10 cellular contexts compared by ENCODE assay signal in the genomic region with DNA sequence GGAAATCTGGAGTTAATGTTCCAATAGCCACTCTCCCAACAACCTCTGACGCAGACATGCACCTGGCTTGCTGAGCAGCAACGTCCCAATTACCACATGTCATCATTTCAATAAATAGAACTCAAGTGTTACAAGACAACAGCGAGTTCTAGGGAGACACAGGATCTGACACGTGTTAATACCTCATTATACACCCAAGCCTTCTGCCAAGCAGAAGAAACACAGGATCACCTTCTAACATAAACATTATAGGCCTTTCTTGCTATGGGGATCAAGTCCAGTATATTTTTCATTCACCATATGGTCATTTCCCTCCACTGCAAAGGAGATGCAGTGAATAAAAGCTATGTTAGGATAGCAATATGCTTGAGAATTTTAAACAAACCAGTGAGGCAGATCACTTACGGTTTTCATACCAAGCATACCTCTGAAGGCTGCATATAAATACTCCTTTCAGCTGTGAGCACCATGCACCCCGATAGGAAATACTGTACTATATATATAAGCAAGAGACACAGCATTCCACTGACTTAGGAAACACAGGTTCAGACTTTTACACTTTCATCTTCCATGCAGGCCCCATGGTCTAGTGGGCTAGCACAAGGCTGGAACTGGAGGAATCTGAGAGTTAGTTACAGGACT.
DNase-seq lines count a peak whose midpoint lies in the region; ATAC-seq and TF ChIP-seq lines count a peak whose summit lies in the region.
"Had no signal": no experiment of that assay in that cellular context is flagged by ENCODE, and none has a peak within 500 bp of the region (broad histone marks: within the 10 kb centered on the region; RNA-seq: fewer than 3 reads in every experiment).

No MANE protein-coding gene starts in this region.

- no peak overlapping the region for H3K27ac ChIP-seq in A673 (ENCODE audit: low read depth, low read length, poor library complexity, severe bottlenecking)

- peak overlapping the region; percentile 20 for H3K27ac Mint-ChIP-seq in HFFc6
- H3K27ac Mint-ChIP-seq: CD4-positive, alpha-beta memory T cell had no signal

- H3K4me3 ChIP-seq in fibroblast of mammary gland (ENCODE audit: control insufficient read depth, low read depth, low read length) (no peak overlapping the region), A673 (ENCODE audit: low read depth, low read length, poor library complexity, severe bottlenecking) (no peak overlapping the region)

- CTCF ChIA-PET in A673 (lab: Charles Lee), result no interaction called here

- POLR2A ChIA-PET in A673 (lab: Charles Lee; ENCODE audit: low non-redundant PET), result no interaction called here

- H3K27me3 Mint-ChIP-seq in HFFc6 (ENCODE audit: insufficient read depth), result no peaks in the 10 kb centered on the region; the same call in 1 of the 2 replicates
- H3K27me3 Mint-ChIP-seq: CD4-positive, alpha-beta memory T cell had no signal

- no peaks in the 10 kb centered on the region for H3K9me3 ChIP-seq in A673 (ENCODE audit: low read depth, low read length, poor library complexity, severe bottlenecking)

- H3K36me3 ChIP-seq in A673 (ENCODE audit: insufficient read depth, low read length, poor library complexity, severe bottlenecking), result no peaks in the 10 kb centered on the region

- H3K4me3 Mint-ChIP-seq in HFFc6, result peak overlapping the region; percentile 3; the same call in 1 of the 2 replicates
- H3K4me3 Mint-ChIP-seq: CD4-positive, alpha-beta memory T cell had no signal

- peaks cover 10% of the 10 kb centered on the region for H3K36me3 Mint-ChIP-seq in HFFc6 (ENCODE audit: low read depth)

- TF ChIP-seq CTCF in HFFc6 (IDR thresholded peaks at IDR 0.05), result no peak
- no peak for TF ChIP-seq CTCF in fibroblast of mammary gland (conservative IDR thresholded peaks at IDR 0.05; ENCODE audit: control insufficient read depth, insufficient read depth, low read depth, low read length)
- no peak for TF ChIP-seq CTCF in A673 (conservative IDR thresholded peaks at IDR 0.05; ENCODE audit: low read depth, low read length)

- DNase-seq in HFFc6 (peak; percentile 10), NCI-H524 treated with DMSO at 0.1 percent for 48 hours (lab: John Stamatoyannopoulos, UW) (peak; percentile 72), fibroblast of mammary gland (ENCODE audit: low read depth) (peak; percentile 78), sciatic nerve (ENCODE audit: low spot score) (no peak), A673 (ENCODE audit: low spot score) (no peak)
- no peak for DNase-seq in activated effector memory CD4-positive, alpha-beta T cell treated with anti-CD3 and anti-CD28 coated beads, Interleukin-2, amount 50 U/mL, for 16 hours
- DNase-seq: activated gamma-delta T cell; CD4-positive, alpha-beta memory T cell had no signal

- ATAC-seq in sciatic nerve (peak; percentile 45), HG02852 (IDR thresholded peaks at IDR 0.05; ENCODE audit: unreplicated experiment) (no peak), GM21723 (IDR thresholded peaks at IDR 0.05; ENCODE audit: unreplicated experiment) (no peak)

- H3K4me1 Mint-ChIP-seq in HFFc6 (ENCODE audit: low read depth), result peaks cover 68% of the 10 kb centered on the region

- intact Hi-C loops in sciatic nerve (cut with DNase I), result no loop called here
- intact Hi-C loops in A673 (cut with micrococcal nuclease; ENCODE audit: unreplicated experiment), result no loop called here

- no peaks in the 10 kb centered on the region for H3K4me1 ChIP-seq in A673 (ENCODE audit: insufficient read depth, low read length, poor library complexity, severe bottlenecking)

- no peaks in the 10 kb centered on the region for H3K27me3 ChIP-seq in A673 (replicated peaks; ENCODE audit: insufficient read depth, low read depth, low read length, poor library complexity)

- H3K9me3 Mint-ChIP-seq in HFFc6, result no peaks in the 10 kb centered on the region
- H3K9me3 Mint-ChIP-seq: CD4-positive, alpha-beta memory T cell had no signal

- no TSS peak for BruUV-seq in A673 (replicated peaks; lab: Mats Ljungman, UMichigan)

Comparison
In these comparisons a context has a peak if more than half of its experiments do, and no peak if none do; other contexts are left out.
1. DNase-seq: peak in HFFc6 (single experiment), NCI-H524 treated with DMSO at 0.1 percent for 48 hours (single experiment) and fibroblast of mammary gland (single experiment); none in sciatic nerve (single experiment), activated effector memory CD4-positive, alpha-beta T cell treated with anti-CD3 and anti-CD28 coated beads, Interleukin-2, amount 50 U/mL, for 16 hours (single experiment) and A673 (single experiment).